24 cellular contexts compared by ENCODE assay signal in the genomic region with DNA sequence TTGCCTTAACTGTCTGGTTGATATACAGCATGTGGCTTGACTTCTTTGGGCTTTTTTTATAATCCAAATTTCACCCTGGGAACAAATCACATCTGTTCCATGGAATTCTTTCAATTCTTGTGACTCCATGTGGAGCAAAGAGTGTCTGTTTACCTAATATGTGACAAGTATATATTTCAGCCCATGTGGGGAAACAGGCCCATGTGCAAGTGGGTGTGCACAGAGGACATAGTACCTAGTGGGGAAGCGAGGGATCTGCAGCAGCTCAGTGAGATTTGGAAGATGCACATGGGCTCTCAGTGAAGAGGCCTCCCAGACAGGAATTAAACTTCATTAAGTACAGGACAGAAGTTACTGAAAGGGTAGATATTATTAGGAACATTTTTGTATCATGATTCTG.
A peak's percentile ranks its signal among the peaks of the same experiment; 100 is the strongest.
DNase-seq lines count a peak whose midpoint lies in the region; ATAC-seq, FAIRE-seq and TF ChIP-seq lines count a peak whose summit lies in the region.
"Had no signal": no experiment of that assay in that cellular context is flagged by ENCODE, and none has a peak within 500 bp of the region (broad histone marks: within the 10 kb centered on the region; RNA-seq: fewer than 3 reads in every experiment).

No MANE protein-coding gene starts in this region.

- POLR2A ChIA-PET in A549 (lab: Yijun Ruan, JAX): no interaction called here

- H3K4me1 ChIP-seq in A549 (no peaks in the 10 kb centered on the region), adipocyte (ENCODE audit: control insufficient read depth, insufficient read depth, low read length) (peaks cover 11% of the 10 kb centered on the region), left ventricle myocardium inferior (peaks cover 30% of the 10 kb centered on the region)
- H3K4me1 ChIP-seq: foreskin keratinocyte had no signal

- TF ChIP-seq CTCF in A549 (IDR thresholded peaks at IDR 0.05) (no peak), left ventricle myocardium inferior (IDR thresholded peaks at IDR 0.05; ENCODE audit: borderline replicate concordance) (peak; percentile 42), omental fat pad (IDR thresholded peaks at IDR 0.05) (no peak)

- no peak for TF ChIP-seq RAD21 in A549 (conservative IDR thresholded peaks at IDR 0.05 in 1 of 2, IDR thresholded peaks at IDR 0.05 in 1 of 2)

- peak; percentile 58 to 62; a peak in 2 of 6 replicates for ATAC-seq in A549
- ATAC-seq in omental fat pad (ENCODE audit: low FRiP score): no peak
- ATAC-seq: activated naive CD4-positive, alpha-beta T cell treated with anti-CD3 and anti-CD28 coated beads, Interleukin-2, amount 50 U/mL, for 72 hours; activated T-helper 17 cell treated with anti-CD3 and anti-CD28 coated beads, Interleukin-2, amount 50 U/mL, for 72 hours; foreskin keratinocyte; GM23338; left colon; naive thymus-derived CD8-positive, alpha-beta T cell; stimulated activated naive CD8-positive, alpha-beta T cell treated with anti-CD3 and anti-CD28 coated beads, Interleukin-15, Interleukin-2, amounts not matched to agents 100 U/mL and 50 U/mL, for 24 hours had no signal

- no peak overlapping the region for H3K27ac ChIP-seq in A549
- H3K27ac ChIP-seq in left ventricle myocardium inferior (replicated peaks): peak overlapping the region; percentile 50
- H3K27ac ChIP-seq: epithelial cell of prostate, foreskin keratinocyte, WERI-Rb-1 had no signal

- H3K27ac Mint-ChIP-seq in activated T-helper 1 cell treated with anti-CD3 and anti-CD28 coated beads, Interleukin-12 subunit alpha, Interleukin-12 subunit beta, Interleukin-2, Interleukin-4 antibody, amounts not matched to agents 30 ng/mL and 10 ng/mL and 1 ng/mL, durations not matched to agents 14 hours and 24 hours and 36 hours: no peak overlapping the region
- H3K27ac Mint-ChIP-seq: activated naive CD4-positive, alpha-beta T cell treated with anti-CD3 and anti-CD28 coated beads, Interleukin-2, amount 50 U/mL, for 72 hours; activated T-helper 17 cell treated with anti-CD3 and anti-CD28 coated beads, Interleukin-2, amount 50 U/mL, for 72 hours; CD4-positive, alpha-beta memory T cell; GM23338; IgD-negative memory B cell; naive thymus-derived CD8-positive, alpha-beta T cell had no signal

- FAIRE-seq in A549 (lab: Jason Lieb, UNC): no peak

- H3K36me3 ChIP-seq in adipocyte (ENCODE audit: control insufficient read depth, insufficient read depth, low read length, severe bottlenecking) (peaks cover 94% of the 10 kb centered on the region), left ventricle myocardium inferior (peaks cover 21% of the 10 kb centered on the region)
- H3K36me3 ChIP-seq: WERI-Rb-1 had no signal

- H3K4me3 ChIP-seq in A549 (no peak overlapping the region), adipocyte (ENCODE audit: low read length) (no peak overlapping the region), left ventricle myocardium inferior (no peak overlapping the region)
- H3K4me3 ChIP-seq: GM23338 had no signal

- H3K27me3 ChIP-seq in adipocyte (replicated peaks; ENCODE audit: control insufficient read depth, insufficient read depth, low read length) (no peaks in the 10 kb centered on the region), left ventricle myocardium inferior (ENCODE audit: low read depth) (no peaks in the 10 kb centered on the region)
- H3K27me3 ChIP-seq: foreskin keratinocyte had no signal

- intact Hi-C loops in left ventricle myocardium inferior (cut with micrococcal nuclease): no loop called here
- intact Hi-C loops in activated T-helper 1 cell treated with anti-CD3 and anti-CD28 coated beads, Interleukin-12 subunit alpha, Interleukin-12 subunit beta, Interleukin-2, Interleukin-4 antibody, amounts not matched to agents 30 ng/mL and 10 ng/mL and 1 ng/mL, durations not matched to agents 14 hours and 24 hours and 36 hours (cut with micrococcal nuclease): no loop called here

- no peaks in the 10 kb centered on the region for H3K9me3 Mint-ChIP-seq in activated T-helper 1 cell treated with anti-CD3 and anti-CD28 coated beads, Interleukin-12 subunit alpha, Interleukin-12 subunit beta, Interleukin-2, Interleukin-4 antibody, amounts not matched to agents 30 ng/mL and 10 ng/mL and 1 ng/mL, durations not matched to agents 14 hours and 24 hours and 36 hours
- H3K9me3 Mint-ChIP-seq: GM23338 had no signal

- H3K4me2 ChIP-seq in A549: no peak overlapping the region
- H3K4me2 ChIP-seq: GM23338 had no signal

- TF ChIP-seq POLR2A in A549 (IDR thresholded peaks at IDR 0.05; ENCODE audit: low read length): no peak

- H3K27me3 Mint-ChIP-seq in activated T-helper 1 cell treated with anti-CD3 and anti-CD28 coated beads, Interleukin-12 subunit alpha, Interleukin-12 subunit beta, Interleukin-2, Interleukin-4 antibody, amounts not matched to agents 30 ng/mL and 10 ng/mL and 1 ng/mL, durations not matched to agents 14 hours and 24 hours and 36 hours (ENCODE audit: insufficient read depth): no peaks in the 10 kb centered on the region

- H3K4me3 Mint-ChIP-seq in activated T-helper 1 cell treated with anti-CD3 and anti-CD28 coated beads, Interleukin-12 subunit alpha, Interleukin-12 subunit beta, Interleukin-2, Interleukin-4 antibody, amounts not matched to agents 30 ng/mL and 10 ng/mL and 1 ng/mL, durations not matched to agents 14 hours and 24 hours and 36 hours: no peak overlapping the region
- H3K4me3 Mint-ChIP-seq: activated T-helper 17 cell treated with anti-CD3 and anti-CD28 coated beads, Interleukin-2, amount 50 U/mL, for 72 hours; CD4-positive, alpha-beta memory T cell; GM23338; IgD-negative memory B cell; naive thymus-derived CD8-positive, alpha-beta T cell had no signal

- no peaks in the 10 kb centered on the region for H3K36me3 Mint-ChIP-seq in activated T-helper 1 cell treated with anti-CD3 and anti-CD28 coated beads, Interleukin-12 subunit alpha, Interleukin-12 subunit beta, Interleukin-2, Interleukin-4 antibody, amounts not matched to agents 30 ng/mL and 10 ng/mL and 1 ng/mL, durations not matched to agents 14 hours and 24 hours and 36 hours (ENCODE audit: low read depth)
- H3K36me3 Mint-ChIP-seq: activated naive CD4-positive, alpha-beta T cell treated with anti-CD3 and anti-CD28 coated beads, Interleukin-2, amount 50 U/mL, for 72 hours; CD4-positive, alpha-beta memory T cell; IgD-negative memory B cell had no signal

- no peak overlapping the region for H3K9ac ChIP-seq in adipocyte (ENCODE audit: low read length)

- no peak for DNase-seq in A549 (ENCODE audit: low read depth in 1 of 2, low spot score in 1 of 2)
- peak; percentile 26 for DNase-seq in COR-L47 (lab: John Stamatoyannopoulos, UW)
- DNase-seq in adipocyte (ENCODE audit: low read depth): peak; percentile 37
- DNase-seq in left ventricle myocardium inferior: no peak
- DNase-seq in activated T-helper 1 cell treated with anti-CD3 and anti-CD28 coated beads, Interleukin-12 subunit alpha, Interleukin-12 subunit beta, Interleukin-2, Interleukin-4 antibody, amounts not matched to agents 30 ng/mL and 10 ng/mL and 1 ng/mL, durations not matched to agents 14 hours and 24 hours and 36 hours (ENCODE audit: low spot score): no peak
- DNase-seq in NAMALWA (ENCODE audit: low spot score): no peak
- no peak for DNase-seq in omental fat pad (ENCODE audit: low spot score)
- DNase-seq: activated CD4-positive, alpha-beta T cell treated with anti-CD3 and anti-CD28 coated beads, Interleukin-2, amount 50 U/mL, for 4 hours; CD4-positive, alpha-beta memory T cell; DMS79; foreskin keratinocyte; left colon; mesendoderm; naive thymus-derived CD8-positive, alpha-beta T cell; NCI-H1105; right cardiac atrium; RPMI8226; stimulated activated naive CD8-positive, alpha-beta T cell treated with anti-CD3 and anti-CD28 coated beads, Interleukin-15, Interleukin-2, amounts not matched to agents 100 U/mL and 50 U/mL, for 24 hours; WERI-Rb-1 had no signal

- no peak for TF ChIP-seq EP300 in A549 (IDR thresholded peaks at IDR 0.05)

- CTCF ChIA-PET in A549 (lab: Yijun Ruan, JAX): no interaction called here

- 80% methylated on average over 1 of the region's 1 CpG for WGBS in A549 (ENCODE audit: missing lambda C conversion rate)

- H3K9me3 ChIP-seq in A549: no peaks in the 10 kb centered on the region
- no peaks in the 10 kb centered on the region for H3K9me3 ChIP-seq in adipocyte (ENCODE audit: control insufficient read depth, low read length)
- no peaks in the 10 kb centered on the region for H3K9me3 ChIP-seq in left ventricle myocardium inferior (replicated peaks)

- H3K4me1 Mint-ChIP-seq in activated T-helper 1 cell treated with anti-CD3 and anti-CD28 coated beads, Interleukin-12 subunit alpha, Interleukin-12 subunit beta, Interleukin-2, Interleukin-4 antibody, amounts not matched to agents 30 ng/mL and 10 ng/mL and 1 ng/mL, durations not matched to agents 14 hours and 24 hours and 36 hours (ENCODE audit: low read depth): no peaks in the 10 kb centered on the region
- H3K4me1 Mint-ChIP-seq: activated T-helper 17 cell treated with anti-CD3 and anti-CD28 coated beads, Interleukin-2, amount 50 U/mL, for 72 hours; CD4-positive, alpha-beta memory T cell; IgD-negative memory B cell; naive thymus-derived CD8-positive, alpha-beta T cell had no signal

TF ChIP-seq in A549, 52 proteins besides CTCF, POLR2A, EP300 and RAD21:
- TF ChIP-seq RNF2 (IDR thresholded peaks at IDR 0.05; ENCODE audit: borderline replicate concordance, low read depth) (no peak), POLR2AphosphoS2 (conservative IDR thresholded peaks at IDR 0.05; ENCODE audit: low read length) (no peak), FOSB (CRISPR knock-in tag; IDR thresholded peaks at IDR 0.05) (no peak), EHF (CRISPR knock-in tag; IDR thresholded peaks at IDR 0.05) (no peak), HDAC2 (IDR thresholded peaks at IDR 0.05) (no peak), CBX2 (IDR thresholded peaks at IDR 0.05; ENCODE audit: borderline replicate concordance, low read depth) (no peak), HOXA7 (CRISPR knock-in tag; IDR thresholded peaks at IDR 0.05) (no peak), HOXB5 (CRISPR knock-in tag; IDR thresholded peaks at IDR 0.05) (no peak), FOXS1 (CRISPR knock-in tag; IDR thresholded peaks at IDR 0.05) (no peak), CBX8 (IDR thresholded peaks at IDR 0.05) (no peak)
- TF ChIP-seq, protein P1, sequence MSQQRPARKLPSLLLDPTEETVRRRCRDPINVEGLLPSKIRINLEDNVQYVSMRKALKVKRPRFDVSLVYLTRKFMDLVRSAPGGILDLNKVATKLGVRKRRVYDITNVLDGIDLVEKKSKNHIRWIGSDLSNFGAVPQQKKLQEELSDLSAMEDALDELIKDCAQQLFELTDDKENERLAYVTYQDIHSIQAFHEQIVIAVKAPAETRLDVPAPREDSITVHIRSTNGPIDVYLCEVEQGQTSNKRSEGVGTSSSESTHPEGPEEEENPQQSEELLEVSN (IDR thresholded peaks at IDR 0.05; ENCODE audit: borderline replicate concordance, low read depth): no peak
TF ChIP-seq in A549: peak in this region for 0.

Comparison
In these comparisons a context has a peak if more than half of its experiments do, and no peak if none do; other contexts are left out.
1. DNase-seq: peak in COR-L47 (single experiment) and adipocyte (single experiment); none in A549 (0 of 2), left ventricle myocardium inferior (single experiment), activated T-helper 1 cell treated with anti-CD3 and anti-CD28 coated beads, Interleukin-12 subunit alpha, Interleukin-12 subunit beta, Interleukin-2, Interleukin-4 antibody, amounts not matched to agents 30 ng/mL and 10 ng/mL and 1 ng/mL, durations not matched to agents 14 hours and 24 hours and 36 hours (single experiment), NAMALWA (single experiment) and omental fat pad (single experiment).